Comparison of ENCODE assay signal across 8 cellular contexts in the genomic region with DNA sequence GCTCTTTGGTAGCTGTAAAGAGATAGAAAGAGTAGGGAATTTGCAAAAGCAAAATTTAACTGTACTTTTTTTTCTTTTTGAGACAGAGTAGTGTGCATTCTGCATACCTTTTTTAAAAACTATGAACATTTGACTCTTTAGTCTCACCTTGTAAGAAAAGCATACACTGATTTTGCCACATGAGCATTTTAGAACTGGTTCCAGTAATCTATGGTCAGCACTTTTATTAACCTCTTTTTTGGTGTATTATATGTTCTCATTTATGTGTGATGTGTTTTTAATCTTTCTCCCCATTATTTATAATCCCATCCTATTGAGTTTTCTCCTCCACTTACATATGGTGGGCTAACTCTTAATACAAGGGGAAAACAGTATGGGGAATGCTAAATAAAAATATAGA.
"Had no signal": no experiment of that assay in that cellular context is flagged by ENCODE, and none has a peak within 500 bp of the region (broad histone marks: within the 10 kb centered on the region; RNA-seq: fewer than 3 reads in every experiment).

No MANE protein-coding gene starts in this region.

- FAIRE-seq: G401.6, GM12878, GM12891, GM12892, GM18507, GM19239 had no signal

- H3K4me3 ChIP-seq: GM12878 had no signal

- ATAC-seq: GM12878 had no signal

- DNase-seq: GDM1, GF-D8 had no signal
